ENCODE assay signal across 12 cellular contexts in the genomic region with DNA sequence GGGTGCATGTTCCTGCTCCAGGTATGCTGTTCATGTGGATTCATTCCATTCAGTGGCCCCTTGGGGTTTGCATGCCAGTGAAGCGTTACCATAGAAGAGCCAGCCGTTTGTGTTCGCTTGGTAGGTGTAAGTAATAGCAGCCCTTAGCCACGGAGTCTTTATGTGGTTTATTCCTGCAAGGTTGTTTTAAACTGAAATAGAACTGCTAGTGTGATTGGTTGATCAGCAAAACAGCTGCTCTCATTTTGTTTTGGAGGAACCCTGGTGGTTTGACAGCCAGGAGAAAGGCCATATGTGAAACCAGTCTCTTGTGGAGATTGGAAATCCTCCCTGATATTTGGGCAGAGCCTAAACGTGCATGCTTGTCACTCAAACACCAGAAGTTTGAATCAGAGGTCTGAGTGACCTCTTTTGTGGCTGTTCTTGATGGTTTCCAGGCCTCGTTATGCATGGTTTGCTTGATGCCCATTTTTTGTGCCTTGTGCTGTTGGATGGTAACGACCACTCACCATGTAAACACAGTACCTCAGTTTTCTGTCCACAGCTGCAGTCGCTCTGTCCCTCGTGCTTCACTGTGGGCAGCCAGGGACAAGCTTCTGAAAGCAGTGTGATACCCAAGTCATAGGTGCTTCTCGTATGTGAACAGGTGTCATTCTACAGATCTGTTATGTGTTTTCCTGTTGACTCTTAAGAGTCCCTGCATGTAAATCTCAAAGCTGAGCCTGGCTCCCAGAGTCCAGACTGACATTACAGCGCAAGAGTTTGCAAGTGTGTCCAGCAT. TPM values are rescaled to one million over a fixed set of nuclear protein-coding genes. Genes with fewer than 3 reads are reported as not detected.
DNase-seq lines count a peak whose midpoint lies in the region; ATAC-seq and TF ChIP-seq lines count a peak whose summit lies in the region.
"Had no signal": no experiment of that assay in that cellular context is flagged by ENCODE, and none has a peak within 500 bp of the region (broad histone marks: within the 10 kb centered on the region; RNA-seq: fewer than 3 reads in every experiment).

No MANE protein-coding gene starts in this region.

- H3K27ac ChIP-seq in AG04450 (ENCODE audit: low read depth, low read length) (peak overlapping the region; percentile 77), PC-9 (0 out of 2 replicates have a peak overlapping the region, but pooled peaks have one; percentile 30), lower lobe of right lung (no peak overlapping the region)
- H3K27ac ChIP-seq: dorsolateral prefrontal cortex, tibial nerve had no signal

- TF ChIP-seq CTCF in AG04450 (IDR thresholded peaks at IDR 0.05; ENCODE audit: low read depth, low read length), result no peak
- no peak for TF ChIP-seq CTCF in PC-9 (conservative IDR thresholded peaks at IDR 0.05)
- no peak for TF ChIP-seq CTCF in fibroblast of mammary gland (conservative IDR thresholded peaks at IDR 0.05; ENCODE audit: control insufficient read depth, insufficient read depth, low read depth, low read length)
- no peak for TF ChIP-seq CTCF in lower lobe of right lung (IDR thresholded peaks at IDR 0.05)

- CTCF ChIA-PET in AG04450 (lab: Charles Lee) (interaction anchor here (1.1 kb wide), 1 partner anchor 102 kb away, joined by 4 read pairs; no protein-coding TSS in a partner anchor), PC-9 (lab: Charles Lee) (no interaction called here)

- BruUV-seq in PC-9 (replicated peaks; lab: Mats Ljungman, UMichigan), result no TSS peak

- intact Hi-C loops in PC-9 (cut with micrococcal nuclease; ENCODE audit: unreplicated experiment), result loop anchor here (2.0 to 5.0 kb wide), 2 partner anchors 58 to 304 kb away; a partner anchor contains a TSS
- intact Hi-C loops in lower lobe of right lung (cut with DNase I), result no loop called here

- no peaks in the 10 kb centered on the region for H3K9me2 ChIP-seq in PC-9 (ENCODE audit: insufficient read depth)

- POLR2A ChIA-PET in AG04450 (lab: Yijun Ruan, JAX) (interaction anchor here (0.8 kb wide), 1 partner anchor 68 kb away, joined by 7 read pairs; no protein-coding TSS in a partner anchor), PC-9 (lab: Charles Lee; ENCODE audit: unreplicated experiment) (no interaction called here)

- ATAC-seq in lower lobe of right lung (no peak), HG03460 (IDR thresholded peaks at IDR 0.05; ENCODE audit: unreplicated experiment) (no peak)

- H3K9me3 ChIP-seq in AG04450 (ENCODE audit: control insufficient read depth, insufficient read depth, low read length) (no peaks in the 10 kb centered on the region), PC-9 (ENCODE audit: insufficient read depth, low read depth) (no peaks in the 10 kb centered on the region), lower lobe of right lung (no peaks in the 10 kb centered on the region)
- H3K9me3 ChIP-seq: tibial nerve had no signal

- peaks cover 19% of the 10 kb centered on the region for H3K4me1 ChIP-seq in PC-9 (replicated peaks; ENCODE audit: insufficient read depth)
- no peaks in the 10 kb centered on the region for H3K4me1 ChIP-seq in lower lobe of right lung

- no peaks in the 10 kb centered on the region for H3K79me2 ChIP-seq in PC-9 (ENCODE audit: low read depth)

- no peaks in the 10 kb centered on the region for H4K20me1 ChIP-seq in PC-9 (ENCODE audit: insufficient read depth)

- peaks cover 4% of the 10 kb centered on the region; the same call in 1 of the 2 replicates for H3K36me3 ChIP-seq in PC-9 (ENCODE audit: low read depth)
- H3K36me3 ChIP-seq in lower lobe of right lung, result peaks cover 30% of the 10 kb centered on the region

- no peak for DNase-seq in AG04450 (ENCODE audit: low read depth, low spot score)
- DNase-seq in GM04504 (ENCODE audit: low read depth), result peak; percentile 21
- no peak for DNase-seq in PC-9
- DNase-seq in fibroblast of mammary gland (ENCODE audit: low read depth), result peak; percentile 28
- DNase-seq in HuH-7 (ENCODE audit: low spot score), result no peak
- DNase-seq in lower lobe of right lung, result no peak
- DNase-seq in NCI-H524 (lab: John Stamatoyannopoulos, UW), result no peak
- DNase-seq: activated B cell treated with CpG ODN at 0.5 μM for 24 hours, dorsolateral prefrontal cortex, NCI-H510A treated with DMSO at 0.1 percent for 48 hours had no signal

- no peak overlapping the region for H2AFZ ChIP-seq in PC-9

- H3K4me3 ChIP-seq in AG04450 (ENCODE audit: low read depth, low read length) (no peak overlapping the region), PC-9 (no peak overlapping the region), fibroblast of mammary gland (ENCODE audit: control insufficient read depth, low read depth, low read length) (no peak overlapping the region), lower lobe of right lung (no peak overlapping the region)
- H3K4me3 ChIP-seq: dorsolateral prefrontal cortex, tibial nerve had no signal

- H3K27me3 ChIP-seq in AG04450 (ENCODE audit: control insufficient read depth, insufficient read depth, low read length), result no peaks in the 10 kb centered on the region
- no peaks in the 10 kb centered on the region for H3K27me3 ChIP-seq in PC-9 (ENCODE audit: insufficient read depth, low read depth)
- H3K27me3 ChIP-seq in lower lobe of right lung (ENCODE audit: low read depth), result no peaks in the 10 kb centered on the region
- H3K27me3 ChIP-seq: dorsolateral prefrontal cortex, tibial nerve had no signal

- H3K4me2 ChIP-seq in PC-9, result no peak overlapping the region

- peaks cover 13% of the 10 kb centered on the region; the same call in 1 of the 2 replicates for H3F3A ChIP-seq in PC-9 (ENCODE audit: insufficient read depth, low read depth)

RNA-seq across cellular contexts. Expression of a gene that starts 58.3 kb away (rescaled TPM):
- 0.31 and 0.92 TPM in 2 replicates for polyA plus RNA-seq in AG04450 (2011; rRNA removed)
- 0.35 TPM in 1 of 2 replicates, not detected in the other for polyA minus RNA-seq in AG04450 (2011; rRNA and poly(A)+ RNA removed)
- 5.5 and 8.7 TPM in 2 replicates for total RNA-seq in PC-9 (2021)
- 0.71 TPM for total RNA-seq in lower lobe of right lung
- total RNA-seq: activated B cell treated with CpG ODN at 0.5 μM for 24 hours had no signal

Comparison
In these comparisons a context has a peak if more than half of its experiments do, and no peak if none do; other contexts are left out.
1. DNase-seq: peak in GM04504 (single experiment) and fibroblast of mammary gland (single experiment); none in AG04450 (single experiment), PC-9 (0 of 2), HuH-7 (single experiment), lower lobe of right lung (single experiment) and NCI-H524 (0 of 2).